Comparison of ENCODE assay signal across 8 cellular contexts in the genomic region with DNA sequence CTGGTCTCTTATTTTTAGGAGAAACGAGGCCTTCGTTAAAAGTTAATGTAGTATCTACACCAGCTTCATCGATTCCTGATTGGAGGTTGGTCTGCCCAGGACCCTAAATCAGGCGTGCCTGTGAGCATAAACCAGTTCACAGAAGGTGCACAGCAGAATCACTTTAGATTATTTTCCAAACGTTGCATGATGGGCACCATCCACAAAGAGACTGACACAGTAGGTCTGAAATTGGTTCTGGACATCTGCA. TPM values are rescaled to one million over a fixed set of nuclear protein-coding genes. Genes with fewer than 3 reads are reported as not detected.
DNase-seq lines count a peak whose midpoint lies in the region; FAIRE-seq and TF ChIP-seq lines count a peak whose summit lies in the region.

No MANE protein-coding gene starts in this region.

- H3K79me2 ChIP-seq in Karpas-422 (ENCODE audit: low read length) (peaks cover 38% of the 10 kb centered on the region), neural cell (replicated peaks; ENCODE audit: insufficient read depth, low read length) (peaks cover 17% of the 10 kb centered on the region)

- H3K27ac ChIP-seq in BLaER1 (peak overlapping the region; percentile 96), Karpas-422 (ENCODE audit: low read length) (no peak overlapping the region), coronary artery (peak overlapping the region in 1 of 2 donors; percentile 20), neural cell (ENCODE audit: low read length) (peak overlapping the region; percentile 83), small intestine (ENCODE audit: low read depth in 1 of 2, low read length in 1 of 2) (peak overlapping the region in 1 of 2 donors; percentile 94)

- TF ChIP-seq CTCF in coronary artery (IDR thresholded peaks at IDR 0.05) = no peak
- no peak for TF ChIP-seq CTCF in neural cell (IDR thresholded peaks at IDR 0.05; ENCODE audit: poor library complexity, severe bottlenecking)
- TF ChIP-seq CTCF in GM20000 (IDR thresholded peaks at IDR 0.05; ENCODE audit: extremely low read depth, missing control alignments) = no peak

- no peak for TF ChIP-seq EP300 in neural cell (conservative IDR thresholded peaks at IDR 0.05; ENCODE audit: poor library complexity, severe bottlenecking)

- H3K4me3 ChIP-seq in BLaER1 (peak overlapping the region; percentile 88), Karpas-422 (ENCODE audit: low read length) (peak overlapping the region; percentile 97; the same call in 1 of the 2 replicates), coronary artery (peak overlapping the region; percentile 96), neural cell (ENCODE audit: low read length) (peak overlapping the region; percentile 73), small intestine (ENCODE audit: low read depth in 1 of 2, low read length in 2 of 2) (peak overlapping the region in 1 of 2 donors; percentile 87)

- 3 to 12% (median 10%) methylated on average over 5 of the region's 5 CpGs for WGBS in small intestine, 3 donors

- no peak for DNase-seq in Karpas-422
- DNase-seq in coronary artery (ENCODE audit: low spot score) = no peak
- no peak for DNase-seq in NCI-H2227 (lab: John Stamatoyannopoulos, UW; ENCODE audit: unreplicated experiment)
- no peak for DNase-seq in GM20000 (ENCODE audit: low spot score)
- DNase-seq in CD1c-positive myeloid dendritic cell (ENCODE audit: extremely low spot score) = no peak
- DNase-seq in small intestine = no peak

- H3K4me2 ChIP-seq in BLaER1 (peak overlapping the region; percentile 92), Karpas-422 (ENCODE audit: low read depth, low read length, poor library complexity, severe bottlenecking) (peak overlapping the region; percentile 99), neural cell (ENCODE audit: low read length) (peak overlapping the region; percentile 59)

- H4K20me1 ChIP-seq in BLaER1 (peaks cover 15% of the 10 kb centered on the region; the same call in 1 of the 2 replicates), Karpas-422 (ENCODE audit: insufficient read depth, low read depth, low read length) (no peaks in the 10 kb centered on the region), neural cell (ENCODE audit: insufficient read depth) (no peaks in the 10 kb centered on the region)

- H3K9me2 ChIP-seq in Karpas-422 (replicated peaks; ENCODE audit: insufficient read depth, low read length) = no peaks in the 10 kb centered on the region
- H3K9me2 ChIP-seq in neural cell (ENCODE audit: insufficient read depth, low read length) = no peaks in the 10 kb centered on the region

- H3K9ac ChIP-seq in BLaER1 (peak overlapping the region; percentile 95), Karpas-422 (ENCODE audit: low read length) (peak overlapping the region; percentile 85), neural cell (ENCODE audit: low read length) (peak overlapping the region; percentile 88)

- peaks cover 3% of the 10 kb centered on the region for H3F3A ChIP-seq in neural cell (ENCODE audit: insufficient read depth, low read length, poor library complexity, severe bottlenecking)

- no peak for FAIRE-seq in small intestine (lab: Jason Lieb, UNC)

- H3K9me3 ChIP-seq in BLaER1 (no peaks in the 10 kb centered on the region), Karpas-422 (ENCODE audit: low read length) (no peaks in the 10 kb centered on the region), neural cell (ENCODE audit: low read length) (no peaks in the 10 kb centered on the region), small intestine (ENCODE audit: control insufficient read depth, low read depth) (no peaks in the 10 kb centered on the region)

- H2AFZ ChIP-seq in Karpas-422 (ENCODE audit: low read length) = peak overlapping the region; percentile 72; the same call in 1 of the 2 replicates
- H2AFZ ChIP-seq in neural cell (ENCODE audit: low read depth, low read length) = peak overlapping the region; percentile 18

- TF ChIP-seq RAD21 in neural cell (conservative IDR thresholded peaks at IDR 0.05) = no peak

- H3K27me3 ChIP-seq in BLaER1 = no peaks in the 10 kb centered on the region
- no peaks in the 10 kb centered on the region for H3K27me3 ChIP-seq in Karpas-422 (ENCODE audit: low read length)
- no peaks in the 10 kb centered on the region for H3K27me3 ChIP-seq in neural cell (ENCODE audit: insufficient read depth, low read depth, low read length)
- H3K27me3 ChIP-seq in small intestine (ENCODE audit: control insufficient read depth in 2 of 2, insufficient read depth in 2 of 2, low read length in 2 of 2) = no peaks in the 10 kb centered on the region

- H3K4me1 ChIP-seq in BLaER1 = peaks cover 44% of the 10 kb centered on the region
- peaks cover 43% of the 10 kb centered on the region for H3K4me1 ChIP-seq in Karpas-422 (ENCODE audit: low read length)
- peaks cover 0 to 2% of the 10 kb centered on the region in 2 donors for H3K4me1 ChIP-seq in small intestine (ENCODE audit: control insufficient read depth in 2 of 2, insufficient read depth in 1 of 2, low read depth in 1 of 2, low read length in 1 of 2)

- H3K36me3 ChIP-seq in BLaER1 = no peaks in the 10 kb centered on the region
- H3K36me3 ChIP-seq in Karpas-422 (ENCODE audit: insufficient read depth, low read length) = no peaks in the 10 kb centered on the region
- no peaks in the 10 kb centered on the region for H3K36me3 ChIP-seq in neural cell (ENCODE audit: insufficient read depth, low read length)
- H3K36me3 ChIP-seq in small intestine (ENCODE audit: control insufficient read depth in 2 of 2, insufficient read depth in 2 of 2, low read length in 2 of 2) = no peaks in the 10 kb centered on the region

TF ChIP-seq in neural cell, 6 proteins besides CTCF, POLR2A, EP300 and RAD21:
- no peak for TF ChIP-seq TAF1 (IDR thresholded peaks at IDR 0.05; ENCODE audit: low read depth)
- TF ChIP-seq POLR2AphosphoS5 (IDR thresholded peaks at IDR 0.05) = no peak
- TF ChIP-seq MXI1 (conservative IDR thresholded peaks at IDR 0.05; ENCODE audit: poor library complexity, severe bottlenecking) = no peak
- TF ChIP-seq SMC3 (conservative IDR thresholded peaks at IDR 0.05; ENCODE audit: poor library complexity) = no peak
- no peak for TF ChIP-seq EZH2 (IDR thresholded peaks at IDR 0.05; ENCODE audit: borderline replicate concordance, insufficient read depth, low read length, poor library complexity, severe bottlenecking)
- TF ChIP-seq, protein P1, sequence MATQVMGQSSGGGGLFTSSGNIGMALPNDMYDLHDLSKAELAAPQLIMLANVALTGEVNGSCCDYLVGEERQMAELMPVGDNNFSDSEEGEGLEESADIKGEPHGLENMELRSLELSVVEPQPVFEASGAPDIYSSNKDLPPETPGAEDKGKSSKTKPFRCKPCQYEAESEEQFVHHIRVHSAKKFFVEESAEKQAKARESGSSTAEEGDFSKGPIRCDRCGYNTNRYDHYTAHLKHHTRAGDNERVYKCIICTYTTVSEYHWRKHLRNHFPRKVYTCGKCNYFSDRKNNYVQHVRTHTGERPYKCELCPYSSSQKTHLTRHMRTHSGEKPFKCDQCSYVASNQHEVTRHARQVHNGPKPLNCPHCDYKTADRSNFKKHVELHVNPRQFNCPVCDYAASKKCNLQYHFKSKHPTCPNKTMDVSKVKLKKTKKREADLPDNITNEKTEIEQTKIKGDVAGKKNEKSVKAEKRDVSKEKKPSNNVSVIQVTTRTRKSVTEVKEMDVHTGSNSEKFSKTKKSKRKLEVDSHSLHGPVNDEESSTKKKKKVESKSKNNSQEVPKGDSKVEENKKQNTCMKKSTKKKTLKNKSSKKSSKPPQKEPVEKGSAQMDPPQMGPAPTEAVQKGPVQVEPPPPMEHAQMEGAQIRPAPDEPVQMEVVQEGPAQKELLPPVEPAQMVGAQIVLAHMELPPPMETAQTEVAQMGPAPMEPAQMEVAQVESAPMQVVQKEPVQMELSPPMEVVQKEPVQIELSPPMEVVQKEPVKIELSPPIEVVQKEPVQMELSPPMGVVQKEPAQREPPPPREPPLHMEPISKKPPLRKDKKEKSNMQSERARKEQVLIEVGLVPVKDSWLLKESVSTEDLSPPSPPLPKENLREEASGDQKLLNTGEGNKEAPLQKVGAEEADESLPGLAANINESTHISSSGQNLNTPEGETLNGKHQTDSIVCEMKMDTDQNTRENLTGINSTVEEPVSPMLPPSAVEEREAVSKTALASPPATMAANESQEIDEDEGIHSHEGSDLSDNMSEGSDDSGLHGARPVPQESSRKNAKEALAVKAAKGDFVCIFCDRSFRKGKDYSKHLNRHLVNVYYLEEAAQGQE (IDR thresholded peaks at IDR 0.05; ENCODE audit: borderline replicate concordance) = no peak

RNA-seq across cellular contexts. Expression of a gene that starts 0.3 kb away (rescaled TPM):
- total RNA-seq in Karpas-422 (2014; rRNA removed; shearing (Covaris generic); ENCODE audit: low replicate concordance) = 27.9 and 70.9 TPM in 2 replicates
- 267 and 329 TPM in 2 replicates for polyA plus RNA-seq in neural cell
- polyA minus RNA-seq in neural cell = 126 and 133 TPM in 2 replicates
- polyA plus RNA-seq in small intestine = 10 to 100 TPM in 2 of 3 donors, 1 to 10 TPM in 1; 8.1 to 23.2 (median 15.7) TPM

Comparison
In these comparisons a context has a peak if more than half of its experiments do, and no peak if none do; other contexts are left out.
1. RNA of a gene that starts 0.3 kb away (polyA plus RNA-seq): 267 to 329 TPM in neural cell; 8.1 to 23.2 TPM in small intestine; every median in the first group is over 10 times any median in the second.
2. Peak in every context shown above with its lines, with median percentiles within 50 percentile points of each other: H3K4me2 ChIP-seq and H3K9ac ChIP-seq.